ENCODE assay signal across 23 cellular contexts in genomic region chr15:34360298-34360697, GRCh38. TPM values are rescaled to one million over a fixed set of nuclear protein-coding genes. Genes with fewer than 3 reads are reported as not detected.
A peak's percentile ranks its signal among the peaks of the same experiment; 100 is the strongest.
DNase-seq lines count a peak whose midpoint lies in the region; ATAC-seq and TF ChIP-seq lines count a peak whose summit lies in the region.
"Had no signal": no experiment of that assay in that cellular context is flagged by ENCODE, and none has a peak within 500 bp of the region (broad histone marks: within the 10 kb centered on the region; RNA-seq: fewer than 3 reads in every experiment).

No MANE protein-coding gene starts in this region.

- peaks cover 11% of the 10 kb centered on the region for H3K27me3 Mint-ChIP-seq in GM23338 (ENCODE audit: insufficient read depth, low read depth, poor library complexity)
- H3K27me3 Mint-ChIP-seq in naive thymus-derived CD4-positive, alpha-beta T cell, result no peaks in the 10 kb centered on the region
- H3K27me3 Mint-ChIP-seq: activated naive CD8-positive, alpha-beta T cell treated with anti-CD3 and anti-CD28 coated beads, Interleukin-2, amount 10 ng/mL, durations not matched to agents 7 days and 5 days had no signal

- no peaks in the 10 kb centered on the region for H3F3A ChIP-seq in GM23338 (replicated peaks; ENCODE audit: low read depth)

- H3K27me3 ChIP-seq in GM23338 (ENCODE audit: insufficient read depth), result no peaks in the 10 kb centered on the region
- no peaks in the 10 kb centered on the region for H3K27me3 ChIP-seq in naive thymus-derived CD4-positive, alpha-beta T cell (ENCODE audit: control insufficient read depth in 2 of 2, insufficient read depth in 2 of 2, low read length in 2 of 2)
- H3K27me3 ChIP-seq: cardiac muscle cell, upper lobe of left lung had no signal

- POLR2A ChIA-PET in naive thymus-derived CD4-positive, alpha-beta T cell (lab: Charles Lee), result interaction anchor here (0.8 kb wide), 1 partner anchor 17 kb away, joined by 4 read pairs; the partner anchor contains the start of genes NOP10 and NUTM1

- H3K4me1 Mint-ChIP-seq in GM23338, result peaks cover 11% of the 10 kb centered on the region
- H3K4me1 Mint-ChIP-seq in naive thymus-derived CD4-positive, alpha-beta T cell, result peaks cover 0 to 17% (median 7%) of the 10 kb centered on the region in 7 donors

- intact Hi-C loops in naive thymus-derived CD4-positive, alpha-beta T cell (cut with micrococcal nuclease), result loop anchor here in 1 of 2 donors (10.0 kb wide), 2 partner anchors 115 to 325 kb away; partner anchors contain the start of gene AVEN

- H3K36me3 Mint-ChIP-seq in GM23338 (ENCODE audit: low read depth), result peaks cover 77% of the 10 kb centered on the region
- peaks cover 4 to 42% (median 21%) of the 10 kb centered on the region in 5 donors for H3K36me3 Mint-ChIP-seq in naive thymus-derived CD4-positive, alpha-beta T cell

- H3K9me3 Mint-ChIP-seq in GM23338, result no peaks in the 10 kb centered on the region; the same call in 2 of the 3 replicates
- H3K9me3 Mint-ChIP-seq in naive thymus-derived CD4-positive, alpha-beta T cell, result no peaks in the 10 kb centered on the region
- H3K9me3 Mint-ChIP-seq: activated naive CD8-positive, alpha-beta T cell treated with anti-CD3 and anti-CD28 coated beads, Interleukin-2, amount 10 ng/mL, durations not matched to agents 7 days and 5 days had no signal

- peak; percentile 7 to 37; a peak in 2 of 4 replicates for TF ChIP-seq CTCF in GM23338 (conservative IDR thresholded peaks at IDR 0.05; ENCODE audit: low read depth in 2 of 2)

- CTCF ChIA-PET in naive thymus-derived CD4-positive, alpha-beta T cell (lab: Charles Lee), result interaction anchor here (1.0 to 1.5 kb wide), 2 partner anchors 17 to 22 kb away, joined by 3 to 9 read pairs; partner anchors contain the start of genes NOP10 and NUTM1

- DNase-seq in 8988T, result peak; percentile 48
- DNase-seq in GM23338 (ENCODE audit: low spot score), result peak; percentile 71
- peak; percentile 22 for DNase-seq in astrocyte of the hippocampus (ENCODE audit: low read depth, low spot score)
- peak; percentile 43 for DNase-seq in mesenteric fat pad (ENCODE audit: low spot score)
- DNase-seq in naive thymus-derived CD4-positive, alpha-beta T cell, result no peak
- no peak for DNase-seq in NCI-H1092 (lab: John Stamatoyannopoulos, UW)
- no peak for DNase-seq in cerebellum (ENCODE audit: low spot score)
- DNase-seq: activated CD4-positive, alpha-beta T cell treated with anti-CD3 and anti-CD28 coated beads, Interleukin-2, amount 50 U/mL, for 1 hour; activated naive CD8-positive, alpha-beta T cell treated with anti-CD3 and anti-CD28 coated beads, Interleukin-2, amount 10 ng/mL, durations not matched to agents 7 days and 5 days; activated T-cell treated with anti-CD3 and anti-CD28 coated beads, Interleukin-2, amount 50 U/mL, for 48 hours; effector memory CD4-positive, alpha-beta T cell; Kasumi-1; lower lobe of right lung; NCI-H1694; NCI-H446 treated with DMSO at 0.1 percent for 48 hours; right cardiac atrium; stimulated activated CD4-positive, alpha-beta T cell treated with anti-CD3 and anti-CD28 coated beads, Interleukin-4, amount 100 ng/mL, for 1 hour; stimulated activated CD8-positive, alpha-beta memory T cell treated with anti-CD3 and anti-CD28 coated beads, Interleukin-4, amount 100 ng/mL, for 48 hours; upper lobe of left lung had no signal

- no peak overlapping the region for H3K4me3 Mint-ChIP-seq in GM23338
- H3K4me3 Mint-ChIP-seq in naive thymus-derived CD4-positive, alpha-beta T cell, result no peak overlapping the region
- H3K4me3 Mint-ChIP-seq: activated naive CD8-positive, alpha-beta T cell treated with anti-CD3 and anti-CD28 coated beads, Interleukin-2, amount 10 ng/mL, durations not matched to agents 7 days and 5 days had no signal

- peaks cover 11% of the 10 kb centered on the region; the same call in 1 of the 2 replicates for H4K20me1 ChIP-seq in GM23338 (replicated peaks; ENCODE audit: insufficient read depth)

- no peak overlapping the region for H3K4me3 ChIP-seq in GM23338
- H3K4me3 ChIP-seq in naive thymus-derived CD4-positive, alpha-beta T cell (ENCODE audit: low read length), result no peak overlapping the region
- H3K4me3 ChIP-seq: cardiac muscle cell, lower lobe of right lung, upper lobe of left lung had no signal

- H3K9me2 ChIP-seq in GM23338 (ENCODE audit: insufficient read depth), result no peaks in the 10 kb centered on the region

- peaks cover 2% of the 10 kb centered on the region for H3K4me1 ChIP-seq in GM23338 (ENCODE audit: insufficient read depth)
- peaks cover 0 to under 1% of the 10 kb centered on the region in 2 donors for H3K4me1 ChIP-seq in naive thymus-derived CD4-positive, alpha-beta T cell (ENCODE audit: control insufficient read depth in 2 of 2, insufficient read depth in 2 of 2, low read length in 2 of 2)

- ATAC-seq in GM23338 (peak; percentile 86), GM18520 (IDR thresholded peaks at IDR 0.05; ENCODE audit: unreplicated experiment) (no peak)
- no peak for ATAC-seq in naive thymus-derived CD4-positive, alpha-beta T cell
- ATAC-seq: right cardiac atrium had no signal

- H3K27ac Mint-ChIP-seq in GM23338, result peak overlapping the region; percentile 51; the same call in 1 of the 2 replicates
- H3K27ac Mint-ChIP-seq in naive thymus-derived CD4-positive, alpha-beta T cell, result peak overlapping the region in 3 of 9 donors; percentile 5 to 52 (median 7)

- no peaks in the 10 kb centered on the region for H3K9me3 ChIP-seq in naive thymus-derived CD4-positive, alpha-beta T cell (ENCODE audit: control insufficient read depth in 2 of 3, low read length in 3 of 3)
- H3K9me3 ChIP-seq: lower lobe of right lung, upper lobe of left lung had no signal

- H3K36me3 ChIP-seq in GM23338 (ENCODE audit: insufficient read depth), result peaks cover 15% of the 10 kb centered on the region
- peaks cover 4 to 74% (median 16%) of the 10 kb centered on the region in 3 experiments for H3K36me3 ChIP-seq in naive thymus-derived CD4-positive, alpha-beta T cell (ENCODE audit: control insufficient read depth in 2 of 3, insufficient read depth in 3 of 3, low read length in 3 of 3)

- H2AFZ ChIP-seq in GM23338, result no peak overlapping the region

- peaks cover 12% of the 10 kb centered on the region for H3K79me2 ChIP-seq in GM23338 (replicated peaks; ENCODE audit: insufficient read depth)

- H3K4me2 ChIP-seq in GM23338, result no peak overlapping the region

- H3K27ac ChIP-seq in GM23338 (ENCODE audit: low read depth), result no peak overlapping the region
- no peak overlapping the region for H3K27ac ChIP-seq in naive thymus-derived CD4-positive, alpha-beta T cell (ENCODE audit: low read depth, low read length)
- H3K27ac ChIP-seq: cardiac muscle cell, lower lobe of right lung, upper lobe of left lung had no signal

TF ChIP-seq in GM23338, 12 proteins besides CTCF, POLR2A, EP300 and RAD21 (continues in another document):
- TF ChIP-seq EZH2phosphoT487 (IDR thresholded peaks at IDR 0.05; ENCODE audit: unreplicated experiment), result no peak
- TF ChIP-seq EZH2 (IDR thresholded peaks at IDR 0.05; ENCODE audit: low read depth, unreplicated experiment), result no peak
- TF ChIP-seq JUNB (IDR thresholded peaks at IDR 0.05; ENCODE audit: unreplicated experiment), result no peak
- no peak for TF ChIP-seq CREB1 (CRISPR knock-in tag; IDR thresholded peaks at IDR 0.05; ENCODE audit: low read depth)
- no peak for TF ChIP-seq STAT1 (IDR thresholded peaks at IDR 0.05; ENCODE audit: unreplicated experiment)
- TF ChIP-seq ZNF331 (CRISPR knock-in tag; IDR thresholded peaks at IDR 0.05; ENCODE audit: low read depth), result no peak

RNA-seq across cellular contexts. Expression of gene LPCAT4, which starts 6.7 kb away (rescaled TPM):
- total RNA-seq in GM23338 (2014; rRNA removed; shearing (Covaris generic)), result 16.9 and 36.8 TPM in 2 replicates
- 49.1 and 50.1 TPM in 2 replicates for polyA plus RNA-seq in GM23338 (2016; fragmentation: Nextera tagmentation; extraction: Ambion mirVana)
- 24.1 TPM for total RNA-seq in mesenteric fat pad
- 10 to 100 TPM; 40.0 to 95.5 (median 63.4) TPM for total RNA-seq in naive thymus-derived CD4-positive, alpha-beta T cell
- 10 to 100 TPM; 10.8 to 15.1 TPM for polyA plus RNA-seq in naive thymus-derived CD4-positive, alpha-beta T cell
- total RNA-seq in cerebellum, result 26.2 TPM

RNA-seq across cellular contexts. Expression of gene NUTM1, which starts 17.2 kb away (rescaled TPM):
- 1.0 and 1.2 TPM in 2 replicates for total RNA-seq in GM23338 (2014; rRNA removed; shearing (Covaris generic))
- polyA plus RNA-seq in GM23338 (2016; fragmentation: Nextera tagmentation; extraction: Ambion mirVana), result 0.16 and 0.40 TPM in 2 replicates
- total RNA-seq in mesenteric fat pad, result not detected
- not detected for total RNA-seq in naive thymus-derived CD4-positive, alpha-beta T cell
- polyA plus RNA-seq in naive thymus-derived CD4-positive, alpha-beta T cell, result not detected
- not detected for total RNA-seq in cerebellum
- total RNA-seq: activated naive CD8-positive, alpha-beta T cell treated with anti-CD3 and anti-CD28 coated beads, Interleukin-2, amount 10 ng/mL, durations not matched to agents 7 days and 5 days; lower lobe of right lung; right cardiac atrium; SK-MEL-5; upper lobe of left lung had no signal
- polyA plus RNA-seq: AG04450, right cardiac atrium had no signal

RNA-seq across cellular contexts. Expression of gene NOP10, which starts 17.4 kb away (rescaled TPM):
- 417 and 566 TPM in 2 replicates for total RNA-seq in GM23338 (2014; rRNA removed; shearing (Covaris generic))
- polyA plus RNA-seq in GM23338 (2016; fragmentation: Nextera tagmentation; extraction: Ambion mirVana), result 718 and 746 TPM in 2 replicates
- total RNA-seq in mesenteric fat pad (157 TPM), cerebellum (61.4 TPM)
- total RNA-seq in naive thymus-derived CD4-positive, alpha-beta T cell, result 100 to 1,000 TPM in 1 of 5 experiments, 10 to 100 TPM in 4; 31.9 to 176 (median 75.7) TPM
- polyA plus RNA-seq in naive thymus-derived CD4-positive, alpha-beta T cell, result 100 to 1,000 TPM; 335 to 371 TPM

RNA-seq across cellular contexts. Expression of gene SLC12A6, which starts 22.7 kb away (rescaled TPM):
- total RNA-seq in GM23338 (2014; rRNA removed; shearing (Covaris generic)), result 14.1 and 16.1 TPM in 2 replicates
- polyA plus RNA-seq in GM23338 (2016; fragmentation: Nextera tagmentation; extraction: Ambion mirVana), result 2.4 and 2.5 TPM in 2 replicates
- total RNA-seq in mesenteric fat pad (22.8 TPM), cerebellum (46.1 TPM)
- total RNA-seq in naive thymus-derived CD4-positive, alpha-beta T cell, result 100 to 1,000 TPM in 4 of 5 experiments, 10 to 100 TPM in 1; 39.2 to 122 (median 111) TPM
- polyA plus RNA-seq in naive thymus-derived CD4-positive, alpha-beta T cell, result 10 to 100 TPM in 1 of 2 donors, 1 to 10 TPM in 1; 9.6 to 13.4 TPM

Comparison
In these comparisons a context has a peak if more than half of its experiments do, and no peak if none do; other contexts are left out.
1. DNase-seq: peak in 8988T (single experiment), GM23338 (single experiment), astrocyte of the hippocampus (single experiment) and mesenteric fat pad (single experiment); none in naive thymus-derived CD4-positive, alpha-beta T cell (0 of 9), NCI-H1092 (single experiment) and cerebellum (single experiment).